In the genomic region with DNA sequence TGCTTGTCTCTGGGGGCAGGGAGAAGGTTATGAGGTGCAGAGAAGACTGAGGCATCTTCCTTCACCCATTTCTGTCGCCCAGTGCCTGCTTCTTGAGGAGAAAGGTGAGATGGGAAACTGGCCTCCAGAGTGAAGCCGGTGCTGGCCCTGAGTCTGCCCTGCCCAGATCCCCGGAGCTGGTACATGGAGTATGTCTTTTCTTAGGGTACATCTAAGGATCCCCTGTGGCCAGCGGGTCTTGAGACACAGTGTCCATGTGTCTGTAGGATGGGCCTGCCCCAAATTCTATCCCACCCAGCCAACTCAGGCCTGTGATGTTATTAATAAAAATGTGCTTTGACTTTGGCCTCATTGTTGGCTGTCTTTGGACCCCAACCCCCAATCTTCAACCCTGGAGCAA, we compare ENCODE assay signal across 1 cellular context.
TF ChIP-seq lines count a peak whose summit lies in the region.

No MANE protein-coding gene starts in this region.

TF ChIP-seq in HepG2, 621 proteins besides CTCF, POLR2A, EP300 and RAD21:
- TF ChIP-seq MED8 (CRISPR knock-in tag; IDR thresholded peaks at IDR 0.05; ENCODE audit: insufficient replicate concordance), result no peak
- TF ChIP-seq FOXC1 (CRISPR knock-in tag; IDR thresholded peaks at IDR 0.05; ENCODE audit: borderline replicate concordance), result 0 out of 2 replicates have a peak, but pooled peaks have one; percentile 1
- TF ChIP-seq AGO1 (IDR thresholded peaks at IDR 0.05; ENCODE audit: low read depth, low read length, poor library complexity, severe bottlenecking), result peak; percentile 9
- no peak for TF ChIP-seq ZNF775 (CRISPR knock-in tag; IDR thresholded peaks at IDR 0.05; ENCODE audit: borderline replicate concordance)
